ENCODE assay signal across 8 cellular contexts in genomic region chr6:24402697-24403500, GRCh38. TPM values are rescaled to one million over a fixed set of nuclear protein-coding genes. Genes with fewer than 3 reads are reported as not detected.
DNase-seq lines count a peak whose midpoint lies in the region; ATAC-seq lines count a peak whose summit lies in the region.

MRS2 (plus strand) TSS chr6:24402936; CDS start chr6:24403047, 111 bp downstream.

- peak within 1 kb of the TSS; percentile 64 to 83 (median 73) for H3K4me3 ChIP-seq in BLaER1 treated with 17β-estradiol and CSF1 and Interleukin-3, amounts not matched to agents 10 nM and 100 nM

- H4K20me1 ChIP-seq in BLaER1 treated with 17β-estradiol and CSF1 and Interleukin-3, amounts not matched to agents 10 nM and 100 nM = peaks cover 0 to 17% (median 6%) of the 10 kb centered on the region in 11 experiments; a peak in 10 of 22 replicates

- peak within 1 kb of the TSS; percentile 8 to 74 (median 67); a peak in 21 of 22 replicates for H3K27ac ChIP-seq in BLaER1 treated with 17β-estradiol and CSF1 and Interleukin-3, amounts not matched to agents 10 nM and 100 nM

- ATAC-seq in HG03457 (IDR thresholded peaks at IDR 0.05; ENCODE audit: unreplicated experiment) (peak; percentile 96), left lobe of liver (peak; percentile 97)

- peaks cover 35 to 63% (median 56%) of the 10 kb centered on the region in 11 experiments for H3K27me3 ChIP-seq in BLaER1 treated with 17β-estradiol and CSF1 and Interleukin-3, amounts not matched to agents 10 nM and 100 nM

- peaks cover 0 to 20% (median 7%) of the 10 kb centered on the region in 11 experiments; a peak in 10 of 22 replicates for H3K9me3 ChIP-seq in BLaER1 treated with 17β-estradiol and CSF1 and Interleukin-3, amounts not matched to agents 10 nM and 100 nM (replicated peaks in 1 of 11)

- peaks cover 0 to 15% (median 2%) of the 10 kb centered on the region in 10 experiments; a peak in 9 of 20 replicates for H3K4me1 ChIP-seq in BLaER1 treated with 17β-estradiol and CSF1 and Interleukin-3, amounts not matched to agents 10 nM and 100 nM

- H3K9ac ChIP-seq in BLaER1 treated with 17β-estradiol and CSF1 and Interleukin-3, amounts not matched to agents 10 nM and 100 nM = peak within 1 kb of the TSS; percentile 72 to 84 (median 78)

- peaks cover 0 to 27% (median 7%) of the 10 kb centered on the region in 11 experiments; a peak in 17 of 22 replicates for H3K36me3 ChIP-seq in BLaER1 treated with 17β-estradiol and CSF1 and Interleukin-3, amounts not matched to agents 10 nM and 100 nM

- H3K4me2 ChIP-seq in BLaER1 treated with 17β-estradiol and CSF1 and Interleukin-3, amounts not matched to agents 10 nM and 100 nM = peak within 1 kb of the TSS; percentile 41 to 80 (median 70)

- peak; percentile 73 for DNase-seq in GM19240 (ENCODE audit: insufficient read length, low spot score)
- peak; percentile 94 to 97 for DNase-seq in NCI-H526 (lab: John Stamatoyannopoulos, UW)
- peak; percentile 56 to 66 for DNase-seq in activated CD4-positive, alpha-beta T cell treated with anti-CD3 and anti-CD28 coated beads, Interleukin-2, amount 50 U/mL, for 24 hours (ENCODE audit: low read depth in 1 of 2, low spot score in 1 of 2)
- peak; percentile 37 for DNase-seq in dedifferentiated amniotic fluid mesenchymal stem cell (ENCODE audit: extremely low spot score)
- peak; percentile 94 for DNase-seq in left lobe of liver (ENCODE audit: low spot score)
- peak; percentile 74 for DNase-seq in stimulated activated CD4-positive, alpha-beta T cell treated with anti-CD3 and anti-CD28 coated beads, Interleukin-2, amount 100 ng/mL, for 4 hours (ENCODE audit: low read depth)

RNA-seq across cellular contexts. Expression of gene MRS2, which starts in this region (rescaled TPM):
- 12.7 TPM for total RNA-seq in left lobe of liver

Comparison
In these comparisons a context has a peak if more than half of its experiments do, and no peak if none do; other contexts are left out.
1. Peak in every context shown above with its lines: DNase-seq, ATAC-seq, H3K4me3 ChIP-seq and H3K27ac ChIP-seq.
2. DNase-seq: peak in every context shown above with its lines; median percentile 96 in NCI-H526; 94 in left lobe of liver; 74 in stimulated activated CD4-positive, alpha-beta T cell treated with anti-CD3 and anti-CD28 coated beads, Interleukin-2, amount 100 ng/mL, for 4 hours; 73 in GM19240; 61 in activated CD4-positive, alpha-beta T cell treated with anti-CD3 and anti-CD28 coated beads, Interleukin-2, amount 50 U/mL, for 24 hours; 37 in dedifferentiated amniotic fluid mesenchymal stem cell.